ENCODE assay signal across 13 cellular contexts in genomic region chr4:184329235-184330007, GRCh38.
DNase-seq lines count a peak whose midpoint lies in the region; ATAC-seq, FAIRE-seq and TF ChIP-seq lines count a peak whose summit lies in the region.
"Had no signal": no experiment of that assay in that cellular context is flagged by ENCODE, and none has a peak within 500 bp of the region (broad histone marks: within the 10 kb centered on the region; RNA-seq: fewer than 3 reads in every experiment).

No MANE protein-coding gene starts in this region.

- H3K4me1 ChIP-seq in GM12878 (ENCODE audit: control insufficient read depth, insufficient read depth, low read length) (peaks cover 44% of the 10 kb centered on the region), mucosa of descending colon (ENCODE audit: low read depth) (peaks cover 17% of the 10 kb centered on the region), transverse colon (peaks cover 3 to 36% (median 11%) of the 10 kb centered on the region in 4 donors)
- H3K4me1 ChIP-seq: SJSA1 had no signal

- TF ChIP-seq POLR2A in GM12878 (IDR thresholded peaks at IDR 0.05; ENCODE audit: low read depth, low read length), result no peak
- TF ChIP-seq POLR2A in transverse colon (IDR thresholded peaks at IDR 0.05), result no peak

- 84% methylated on average over 15 of the region's 15 CpGs for WGBS in GM12878 (ENCODE audit: insufficient coverage, insufficient replicate concordance, low lambda C conversion rate, missing lambda C conversion rate)
- WGBS in transverse colon (ENCODE audit: low coverage in 1 of 2), 2 donors, result 74 to 96% methylated on average over 8 to 15 of the region's 15 CpGs

- SMC1A ChIA-PET in GM12878 (lab: Charles Lee; ENCODE audit: uncharacterized antibody, unreplicated experiment), result interaction anchor here (0.8 to 10.7 kb wide), 16 partner anchors 8 to 206 kb away, joined by 3 to 411 read pairs (median 10); no protein-coding TSS in a partner anchor

- TF ChIP-seq RAD21 in GM12878 (IDR thresholded peaks at IDR 0.05; ENCODE audit: insufficient read depth, low read depth, low read length), result no peak

- no peak overlapping the region for H2AFZ ChIP-seq in GM12878 (ENCODE audit: control insufficient read depth, low read depth, low read length)

- no peak overlapping the region for H3K4me3 Mint-ChIP-seq in activated CD4-positive, alpha-beta T cell treated with anti-CD3 and anti-CD28 coated beads for 36 hours

- FAIRE-seq in GM12878 (lab: Jason Lieb, UNC), result peak; percentile 69

- H3K27me3 ChIP-seq in GM12878 (replicated peaks in 1 of 2; ENCODE audit: control insufficient read depth in 2 of 2, insufficient read depth in 2 of 2, low read length in 1 of 2) (no peaks in the 10 kb centered on the region), transverse colon (no peaks in the 10 kb centered on the region)
- H3K27me3 ChIP-seq: right lobe of liver, SJSA1 had no signal

- RAD21 ChIA-PET in GM12878 (lab: Charles Lee; ENCODE audit: unreplicated experiment), result interaction anchor here (1.0 to 16.2 kb wide), 15 partner anchors 9 to 319 kb away, joined by 3 to 419 read pairs (median 28); no protein-coding TSS in a partner anchor

- H3K9me3 ChIP-seq in GM12878 (replicated peaks; ENCODE audit: control insufficient read depth, insufficient read depth, low read length), result peaks cover 4% of the 10 kb centered on the region
- no peaks in the 10 kb centered on the region for H3K9me3 ChIP-seq in mucosa of descending colon
- H3K9me3 ChIP-seq in transverse colon, result no peaks in the 10 kb centered on the region
- H3K9me3 ChIP-seq: lower lobe of right lung, right lobe of liver, SJSA1 had no signal

- in situ Hi-C loops in GM12878 (cut with MboI), result no loop called here
- in situ Hi-C loops in transverse colon (cut with MboI; ENCODE audit: low pct_ligation_motif_present in 1 of 4, low pct_unique_long_range_greater_than_20kb in 1 of 4, low sequenced_read_pairs in 3 of 4), result no loop called here

- peak overlapping the region; percentile 90 for H3K27ac ChIP-seq in GM12878 (ENCODE audit: control insufficient read depth, insufficient read depth)
- peak overlapping the region; percentile 24 to 44 (median 34) for H3K27ac ChIP-seq in transverse colon
- H3K27ac ChIP-seq: right lobe of liver, SJSA1 had no signal

- CTCF ChIA-PET in GM12878 (lab: Yijun Ruan, JAX), result interaction anchor here (1.4 to 8.3 kb wide), 8 partner anchors 9 to 64 kb away, joined by 4 to 166 read pairs (median 22); no protein-coding TSS in a partner anchor
- CTCF ChIA-PET in activated CD4-positive, alpha-beta T cell treated with anti-CD3 and anti-CD28 coated beads for 36 hours (lab: Charles Lee), result interaction anchor here (0.8 to 2.0 kb wide), 4 partner anchors 10 to 65 kb away, joined by 3 to 4 read pairs (median 4); no protein-coding TSS in a partner anchor

- no peak for ATAC-seq in activated naive CD4-positive, alpha-beta T cell treated with anti-CD3 and anti-CD28 coated beads, Interleukin-2, amount 50 U/mL, for 72 hours
- ATAC-seq in GM12878 (peak; percentile 3), mucosa of descending colon (peak; percentile 40), GM19455 (IDR thresholded peaks at IDR 0.05; ENCODE audit: unreplicated experiment) (no peak)
- ATAC-seq in activated CD4-positive, alpha-beta T cell treated with anti-CD3 and anti-CD28 coated beads for 36 hours, result no peak

- H3K4me1 Mint-ChIP-seq in activated CD4-positive, alpha-beta T cell treated with anti-CD3 and anti-CD28 coated beads for 36 hours, result peaks cover 22% of the 10 kb centered on the region

- peaks cover 0 to 20% of the 10 kb centered on the region in 2 donors for H3K36me3 Mint-ChIP-seq in activated naive CD4-positive, alpha-beta T cell treated with anti-CD3 and anti-CD28 coated beads, Interleukin-2, amount 50 U/mL, for 72 hours
- no peaks in the 10 kb centered on the region for H3K36me3 Mint-ChIP-seq in activated CD4-positive, alpha-beta T cell treated with anti-CD3 and anti-CD28 coated beads for 36 hours (ENCODE audit: low read depth)

- peaks cover 4% of the 10 kb centered on the region for H3K79me2 ChIP-seq in GM12878 (ENCODE audit: control insufficient read depth, insufficient read depth, low read length)

- H3K9me3 Mint-ChIP-seq in activated naive CD4-positive, alpha-beta T cell treated with anti-CD3 and anti-CD28 coated beads, Interleukin-2, amount 50 U/mL, for 72 hours, result peaks cover 0 to 3% of the 10 kb centered on the region in 2 donors
- peaks cover 1% of the 10 kb centered on the region for H3K9me3 Mint-ChIP-seq in activated CD4-positive, alpha-beta T cell treated with anti-CD3 and anti-CD28 coated beads for 36 hours (ENCODE audit: low read depth)

- no peaks in the 10 kb centered on the region; a peak in 1 of 4 replicates for H3K36me3 ChIP-seq in GM12878 (ENCODE audit: control insufficient read depth in 2 of 2, insufficient read depth in 2 of 2, low read length in 1 of 2)
- no peaks in the 10 kb centered on the region for H3K36me3 ChIP-seq in mucosa of descending colon (ENCODE audit: low read depth)
- H3K36me3 ChIP-seq in transverse colon, result no peaks in the 10 kb centered on the region
- H3K36me3 ChIP-seq: lower lobe of right lung, right lobe of liver, SJSA1 had no signal

- POLR2A ChIA-PET in GM12878 (lab: Charles Lee), result interaction anchor here (0.6 to 19.0 kb wide), 15 partner anchors 8 to 405 kb away, joined by 3 to 445 read pairs (median 7); partner anchors contain the start of gene CENPU
- POLR2A ChIA-PET in activated CD4-positive, alpha-beta T cell treated with anti-CD3 and anti-CD28 coated beads for 36 hours (lab: Charles Lee), result interaction anchor here (0.6 kb wide), 1 partner anchor 403 kb away, joined by 3 read pairs; no protein-coding TSS in a partner anchor

- peak overlapping the region; percentile 58 for H3K4me2 ChIP-seq in GM12878 (ENCODE audit: control insufficient read depth, insufficient read depth)

- TF ChIP-seq CTCF in GM12878 (IDR thresholded peaks at IDR 0.05 in 2 of 3, conservative IDR thresholded peaks at IDR 0.05 in 1 of 3; ENCODE audit: control insufficient read depth in 2 of 3, extremely low read depth in 1 of 3, insufficient read depth in 1 of 3, low read depth in 3 of 3, low read length in 3 of 3) (no peak), mucosa of descending colon (IDR thresholded peaks at IDR 0.05) (no peak), transverse colon (IDR thresholded peaks at IDR 0.05) (no peak)

- TF ChIP-seq EP300 in GM12878 (IDR thresholded peaks at IDR 0.05; ENCODE audit: borderline replicate concordance in 1 of 2, control insufficient read depth in 1 of 2, low read depth in 2 of 2, low read length in 2 of 2) (no peak), transverse colon (IDR thresholded peaks at IDR 0.05; ENCODE audit: low read depth) (no peak)

- H3K27ac Mint-ChIP-seq in activated naive CD4-positive, alpha-beta T cell treated with anti-CD3 and anti-CD28 coated beads, Interleukin-2, amount 50 U/mL, for 72 hours, result peak overlapping the region; percentile 45 to 91
- no peak overlapping the region for H3K27ac Mint-ChIP-seq in activated CD4-positive, alpha-beta T cell treated with anti-CD3 and anti-CD28 coated beads for 36 hours

- BruUV-seq in GM12878 (replicated peaks; lab: Mats Ljungman, UMichigan), result TSS peak; percentile 55

- DNase-seq in activated naive CD4-positive, alpha-beta T cell treated with anti-CD3 and anti-CD28 coated beads, Interleukin-2, amount 50 U/mL, for 72 hours (ENCODE audit: low spot score in 2 of 2), result no peak
- DNase-seq in activated naive CD4-positive, alpha-beta T cell treated with Interleukin-2 at 50 U/mL for 16 hours, result no peak
- no peak for DNase-seq in GM12878 (ENCODE audit: low read depth, low spot score)
- DNase-seq in mucosa of descending colon, result peak in 1 of 3 donors; percentile 62
- peak; percentile 60 for DNase-seq in transverse colon
- DNase-seq in NCI-H2227 treated with DMSO at 0.1 percent for 48 hours (lab: John Stamatoyannopoulos, UW), result no peak
- no peak for DNase-seq in activated CD4-positive, alpha-beta T cell treated with anti-CD3 and anti-CD28 coated beads for 36 hours
- DNase-seq: activated CD4-positive, alpha-beta T cell treated with anti-CD3 and anti-CD28 coated beads for 4 hours; NCI-H446 treated with DMSO at 0.1 percent for 48 hours had no signal

- no peaks in the 10 kb centered on the region for H3K27me3 Mint-ChIP-seq in activated CD4-positive, alpha-beta T cell treated with anti-CD3 and anti-CD28 coated beads for 36 hours

- H4K20me1 ChIP-seq in GM12878 (ENCODE audit: control insufficient read depth, insufficient read depth), result no peaks in the 10 kb centered on the region

- H3K4me3 ChIP-seq in GM12878, result no peak overlapping the region
- H3K4me3 ChIP-seq in mucosa of descending colon, result no peak overlapping the region
- H3K4me3 ChIP-seq in transverse colon, result no peak overlapping the region
- H3K4me3 ChIP-seq: lower lobe of right lung, right lobe of liver, SJSA1 had no signal

- H3K9ac ChIP-seq in GM12878 (ENCODE audit: control insufficient read depth, insufficient read depth, low read length), result peak overlapping the region; percentile 69

- intact Hi-C loops in GM12878 (cut with micrococcal nuclease; ENCODE audit: unreplicated experiment) (loop anchor here (1.0 to 5.0 kb wide), 2 partner anchors 14 to 208 kb away; no protein-coding TSS in a partner anchor), mucosa of descending colon (cut with DNase I, micrococcal nuclease) (no loop called here), transverse colon (cut with DNase I; ENCODE audit: low total_unique reads) (no loop called here)
- intact Hi-C loops in activated CD4-positive, alpha-beta T cell treated with anti-CD3 and anti-CD28 coated beads for 36 hours (cut with DNase I, micrococcal nuclease), result no loop called here

TF ChIP-seq in GM12878, 131 proteins besides CTCF, POLR2A, EP300 and RAD21 (continues in another document):
- no peak for TF ChIP-seq ATF2 (IDR thresholded peaks at IDR 0.05; ENCODE audit: low read length)
- TF ChIP-seq NR2F1 (conservative IDR thresholded peaks at IDR 0.05), result no peak
- TF ChIP-seq ZNF384 (IDR thresholded peaks at IDR 0.05; ENCODE audit: borderline replicate concordance, low read depth, low read length), result no peak
- no peak; the same call in 1 of the 2 replicates for TF ChIP-seq NBN (IDR thresholded peaks at IDR 0.05)
- TF ChIP-seq MYB (IDR thresholded peaks at IDR 0.05; ENCODE audit: borderline replicate concordance, low read depth, low read length), result no peak

Comparison
In these comparisons a context has a peak if more than half of its experiments do, and no peak if none do; other contexts are left out.
1. ATAC-seq: peak in GM12878 (single experiment) and mucosa of descending colon (single experiment); none in activated naive CD4-positive, alpha-beta T cell treated with anti-CD3 and anti-CD28 coated beads, Interleukin-2, amount 50 U/mL, for 72 hours (0 of 2), activated CD4-positive, alpha-beta T cell treated with anti-CD3 and anti-CD28 coated beads for 36 hours (single experiment) and GM19455 (single experiment).